In genomic region chr9:127562271-127562780, GRCh38 we compare ENCODE assay signal across 10 cellular contexts. TPM values are rescaled to one million over a fixed set of nuclear protein-coding genes. Genes with fewer than 3 reads are reported as not detected.
DNase-seq lines count a peak whose midpoint lies in the region; ATAC-seq and TF ChIP-seq lines count a peak whose summit lies in the region.
"Had no signal": no experiment of that assay in that cellular context is flagged by ENCODE, and none has a peak within 500 bp of the region (broad histone marks: within the 10 kb centered on the region; RNA-seq: fewer than 3 reads in every experiment).

No MANE protein-coding gene starts in this region.

- H3K9me3 ChIP-seq in Caco-2 (no peaks in the 10 kb centered on the region), T-helper 17 cell (ENCODE audit: control insufficient read depth, low read length, poor library complexity, severe bottlenecking) (no peaks in the 10 kb centered on the region), skeletal muscle satellite cell (replicated peaks; ENCODE audit: low read length) (no peaks in the 10 kb centered on the region)

- ATAC-seq in T-helper 17 cell, result no peak
- no peak for ATAC-seq in GM18520 (IDR thresholded peaks at IDR 0.05; ENCODE audit: unreplicated experiment)
- ATAC-seq in GM18873 (IDR thresholded peaks at IDR 0.05; ENCODE audit: low FRiP score, unreplicated experiment), result no peak

- H3K4me3 Mint-ChIP-seq in Caco-2 (ENCODE audit: unreplicated experiment) (no peak overlapping the region), T-helper 17 cell (no peak overlapping the region)
- H3K4me3 Mint-ChIP-seq: natural killer cell had no signal

- no peak overlapping the region for H3K4me3 ChIP-seq in Caco-2 (ENCODE audit: low read depth, low read length)
- peak overlapping the region; percentile 21 for H3K4me3 ChIP-seq in fibroblast of pulmonary artery (replicated peaks; ENCODE audit: low read depth, low read length)
- H3K4me3 ChIP-seq in skeletal muscle satellite cell (ENCODE audit: low read length), result peak overlapping the region; percentile 62

- CTCF ChIA-PET in Caco-2 (lab: Charles Lee), result interaction anchor here (1.1 kb wide), 1 partner anchor 17 kb away, joined by 4 read pairs; no protein-coding TSS in a partner anchor

- no peak for DNase-seq in Caco-2
- no peak for DNase-seq in T-helper 17 cell
- DNase-seq in fibroblast of pulmonary artery (ENCODE audit: low read depth), result no peak
- DNase-seq in NCI-H526 (lab: John Stamatoyannopoulos, UW), result no peak
- no peak for DNase-seq in NCI-H345 (lab: John Stamatoyannopoulos, UW)
- DNase-seq: natural killer cell had no signal

- no TSS peak for BruUV-seq in Caco-2 (replicated peaks; lab: Mats Ljungman, UMichigan)

- H3K27me3 ChIP-seq in Caco-2 (replicated peaks; ENCODE audit: control insufficient read depth, insufficient read depth, low read length) (no peaks in the 10 kb centered on the region), skeletal muscle satellite cell (ENCODE audit: control insufficient read depth, insufficient read depth, low read length) (no peaks in the 10 kb centered on the region)

- POLR2A ChIA-PET in Caco-2 (lab: Charles Lee), result no interaction called here

- no peaks in the 10 kb centered on the region for H3K9me3 Mint-ChIP-seq in Caco-2 (ENCODE audit: unreplicated experiment)
- H3K9me3 Mint-ChIP-seq: activated naive CD4-positive, alpha-beta T cell treated with anti-CD3 and anti-CD28 coated beads, Interleukin-2, amount 50 U/mL, for 72 hours; natural killer cell had no signal

- H3K4me1 Mint-ChIP-seq in Caco-2 (ENCODE audit: low read depth, unreplicated experiment) (peaks cover 14% of the 10 kb centered on the region), T-helper 17 cell (peaks cover 42% of the 10 kb centered on the region)

- H3K27ac Mint-ChIP-seq in Caco-2 (ENCODE audit: unreplicated experiment) (peak overlapping the region; percentile 16), T-helper 17 cell (peak overlapping the region; percentile 4)
- H3K27ac Mint-ChIP-seq: natural killer cell had no signal

- no peaks in the 10 kb centered on the region; the same call in 1 of the 2 replicates for H3K36me3 ChIP-seq in Caco-2 (ENCODE audit: control insufficient read depth, insufficient read depth, low read length)
- H3K36me3 ChIP-seq in skeletal muscle satellite cell (ENCODE audit: insufficient read depth, low read length), result peaks cover 72% of the 10 kb centered on the region

- peak overlapping the region; percentile 71 for H3K9ac ChIP-seq in skeletal muscle satellite cell (ENCODE audit: low read depth, low read length)

- peak overlapping the region; percentile 80 for H3K4me2 ChIP-seq in skeletal muscle satellite cell (ENCODE audit: low read length)

- intact Hi-C loops in Caco-2 (cut with micrococcal nuclease; ENCODE audit: unreplicated experiment), result no loop called here

- H3K4me1 ChIP-seq in Caco-2, result peaks cover 39% of the 10 kb centered on the region
- peaks cover 86% of the 10 kb centered on the region for H3K4me1 ChIP-seq in skeletal muscle satellite cell (ENCODE audit: control insufficient read depth, insufficient read depth, low read length)

- no peak for TF ChIP-seq CTCF in Caco-2 (IDR thresholded peaks at IDR 0.05; ENCODE audit: insufficient read depth in 1 of 2, low read depth in 1 of 2, low read length in 1 of 2, severe bottlenecking in 1 of 2, unreplicated experiment in 1 of 2)
- no peak for TF ChIP-seq CTCF in fibroblast of pulmonary artery (IDR thresholded peaks at IDR 0.05; ENCODE audit: low read length, missing control alignments)

- H3K36me3 Mint-ChIP-seq in Caco-2 (ENCODE audit: insufficient read depth, unreplicated experiment) (peaks cover 51% of the 10 kb centered on the region), T-helper 17 cell (ENCODE audit: low read depth) (no peaks in the 10 kb centered on the region)
- H3K36me3 Mint-ChIP-seq: activated naive CD4-positive, alpha-beta T cell treated with anti-CD3 and anti-CD28 coated beads, Interleukin-2, amount 50 U/mL, for 72 hours; natural killer cell had no signal

- H3K27me3 Mint-ChIP-seq in Caco-2 (ENCODE audit: insufficient read depth, unreplicated experiment) (no peaks in the 10 kb centered on the region), T-helper 17 cell (no peaks in the 10 kb centered on the region)

RNA-seq across cellular contexts. Expression of gene STXBP1, which starts 49.8 kb away (rescaled TPM):
- 5.5 and 6.7 TPM in 2 replicates for total RNA-seq in Caco-2 (2022)
- 1 to 10 TPM; 6.3 to 8.4 TPM for total RNA-seq in T-helper 17 cell
- 16.2 and 32.7 TPM in 2 replicates for total RNA-seq in skeletal muscle satellite cell (2012; rRNA removed)
